Comparison of ENCODE assay signal across 8 cellular contexts in genomic region chr14:49769581-49770211, GRCh38. TPM values are rescaled to one million over a fixed set of nuclear protein-coding genes. Genes with fewer than 3 reads are reported as not detected.
DNase-seq lines count a peak whose midpoint lies in the region; ATAC-seq and TF ChIP-seq lines count a peak whose summit lies in the region.

No MANE protein-coding gene starts in this region.

- H3K4me3 ChIP-seq in right atrium auricular region (peak overlapping the region; percentile 94), astrocyte of the cerebellum (ENCODE audit: low read depth, low read length) (peak overlapping the region; percentile 95), lung (no peak overlapping the region), urinary bladder (ENCODE audit: low read depth, low read length) (peak overlapping the region; percentile 94)

- in situ Hi-C loops in astrocyte of the cerebellum (cut with HindIII; ENCODE audit: low sequenced_read_pairs) = no loop called here

- H3K9me3 ChIP-seq in right atrium auricular region (no peaks in the 10 kb centered on the region), lung (ENCODE audit: control insufficient read depth in 2 of 2, insufficient read depth in 1 of 2, low read length in 1 of 2) (no peaks in the 10 kb centered on the region)

- H3K36me3 ChIP-seq in right atrium auricular region = peaks cover 12% of the 10 kb centered on the region
- peaks cover 0 to 3% of the 10 kb centered on the region in 2 donors for H3K36me3 ChIP-seq in lung (ENCODE audit: control insufficient read depth in 2 of 2, insufficient read depth in 2 of 2, low read length in 2 of 2)
- peaks cover under 1% of the 10 kb centered on the region for H3K36me3 ChIP-seq in urinary bladder (ENCODE audit: insufficient read depth)

- H3K4me1 ChIP-seq in right atrium auricular region = peaks cover 0 to 29% of the 10 kb centered on the region in 2 donors
- H3K4me1 ChIP-seq in lung (ENCODE audit: control insufficient read depth in 2 of 2, insufficient read depth in 2 of 2, low read length in 2 of 2) = peaks cover 7 to 16% of the 10 kb centered on the region in 2 donors
- H3K4me1 ChIP-seq in urinary bladder (ENCODE audit: insufficient read depth) = peaks cover 3% of the 10 kb centered on the region

- intact Hi-C loops in Right ventricle myocardium superior (cut with DNase I) = no loop called here

- DNase-seq in right atrium auricular region (ENCODE audit: low spot score) (no peak), Right ventricle myocardium superior (no peak), astrocyte of the cerebellum (ENCODE audit: low read depth) (no peak), lung (ENCODE audit: low spot score) (no peak)

- peak overlapping the region; percentile 98 to 99 for H3K27ac ChIP-seq in right atrium auricular region
- H3K27ac ChIP-seq in lung (ENCODE audit: low read depth in 1 of 2, low read length in 1 of 2) = peak overlapping the region; percentile 94 to 100
- H3K27ac ChIP-seq in urinary bladder (ENCODE audit: low read depth) = peak overlapping the region; percentile 45

- WGBS in lung, 2 donors = 66 to 78% methylated on average over 15 of the region's 15 CpGs
- WGBS in urinary bladder = 54% methylated on average over 15 of the region's 15 CpGs

- ATAC-seq in Right ventricle myocardium superior (ENCODE audit: poor library complexity) (no peak), lung (ENCODE audit: insufficient read depth, low FRiP score) (no peak), HG03520 (IDR thresholded peaks at IDR 0.05; ENCODE audit: unreplicated experiment) (no peak), HG03280 (IDR thresholded peaks at IDR 0.05; ENCODE audit: unreplicated experiment) (no peak), HG02970 (IDR thresholded peaks at IDR 0.05; ENCODE audit: low FRiP score, unreplicated experiment) (no peak)

- H3K27me3 ChIP-seq in right atrium auricular region = no peaks in the 10 kb centered on the region
- no peaks in the 10 kb centered on the region for H3K27me3 ChIP-seq in lung (ENCODE audit: control insufficient read depth, insufficient read depth)

- TF ChIP-seq CTCF in right atrium auricular region (IDR thresholded peaks at IDR 0.05) = no peak
- TF ChIP-seq CTCF in astrocyte of the cerebellum (IDR thresholded peaks at IDR 0.05; ENCODE audit: low read depth, low read length, missing control alignments) = no peak
- TF ChIP-seq CTCF in lung (IDR thresholded peaks at IDR 0.05; ENCODE audit: control extremely low read depth, extremely low read depth) = no peak

RNA-seq across cellular contexts. Expression of gene KLHDC2, which starts 1.7 kb away (rescaled TPM):
- total RNA-seq in right atrium auricular region (10 to 100 TPM; 51.1 to 80.3 TPM), Right ventricle myocardium superior (89.3 TPM), lung (100 to 1,000 TPM in 1 of 2 donors, 10 to 100 TPM in 1; 40.1 to 163 TPM), urinary bladder (127 TPM)
- polyA plus RNA-seq in lung (10 to 100 TPM; 27.4 to 33.9 TPM), urinary bladder (82.2 TPM)

Comparison
In these comparisons a context has a peak if more than half of its experiments do, and no peak if none do; other contexts are left out.
1. H3K27ac ChIP-seq: peak in every context shown above with its lines; median percentile 98 in right atrium auricular region; 97 in lung; 45 in urinary bladder.